16 cellular contexts compared by ENCODE assay signal in genomic region chr2:159292157-159292556, GRCh38. TPM values are rescaled to one million over a fixed set of nuclear protein-coding genes. Genes with fewer than 3 reads are reported as not detected.
DNase-seq lines count a peak whose midpoint lies in the region; ATAC-seq, FAIRE-seq and TF ChIP-seq lines count a peak whose summit lies in the region.
"Had no signal": no experiment of that assay in that cellular context is flagged by ENCODE, and none has a peak within 500 bp of the region (broad histone marks: within the 10 kb centered on the region; RNA-seq: fewer than 3 reads in every experiment).

No MANE protein-coding gene starts in this region.

- peak; percentile 89 for ATAC-seq in GM23338
- no peak for ATAC-seq in naive thymus-derived CD8-positive, alpha-beta T cell
- ATAC-seq in body of pancreas, result no peak
- ATAC-seq: HCT116, Panc1, SK-N-SH treated with all-trans-retinoic acid at 6 μM for 48 hours had no signal

- POLR2A ChIA-PET in endothelial cell of umbilical vein (lab: Charles Lee), result no interaction called here
- POLR2A ChIA-PET in naive thymus-derived CD8-positive, alpha-beta T cell (lab: Charles Lee), result no interaction called here

- no peak overlapping the region for H3K9ac ChIP-seq in Loucy (ENCODE audit: low read depth, low read length, poor library complexity, severe bottlenecking)
- no peak overlapping the region for H3K9ac ChIP-seq in endothelial cell of umbilical vein (replicated peaks; ENCODE audit: extremely low read depth, insufficient read depth, low read length)
- H3K9ac ChIP-seq in neuronal stem cell (ENCODE audit: low read depth, low read length, poor library complexity), result no peak overlapping the region

- no peak overlapping the region for H3K23ac ChIP-seq in neuronal stem cell (ENCODE audit: low read depth, low read length, poor library complexity)

- dilution Hi-C loops in endothelial cell of umbilical vein (cut with MboI; ENCODE audit: extremely low pct_ligation_motif_present, low sequenced_read_pairs), result no loop called here

- no peak overlapping the region for H2BK120ac ChIP-seq in neuronal stem cell (ENCODE audit: low read depth, low read length)

- H3K27me3 Mint-ChIP-seq in GM23338 (ENCODE audit: insufficient read depth, low read depth, poor library complexity), result peaks cover 4% of the 10 kb centered on the region
- H3K27me3 Mint-ChIP-seq in naive thymus-derived CD8-positive, alpha-beta T cell, result peaks cover 0 to 3% (median 0%) of the 10 kb centered on the region in 5 donors

- H3K36me3 Mint-ChIP-seq in GM23338 (ENCODE audit: low read depth), result no peaks in the 10 kb centered on the region
- H3K36me3 Mint-ChIP-seq in naive thymus-derived CD8-positive, alpha-beta T cell, result no peaks in the 10 kb centered on the region
- H3K36me3 Mint-ChIP-seq: CD4-positive, alpha-beta memory T cell had no signal

- no peak overlapping the region for H2BK5ac ChIP-seq in neuronal stem cell (ENCODE audit: low read length)

- H3K9me3 ChIP-seq in Loucy (ENCODE audit: insufficient read depth, low read depth, low read length), result no peaks in the 10 kb centered on the region
- H3K9me3 ChIP-seq in endothelial cell of umbilical vein (replicated peaks; ENCODE audit: control insufficient read depth, insufficient read depth, low read length), result no peaks in the 10 kb centered on the region
- H3K9me3 ChIP-seq in neuronal stem cell (replicated peaks in 1 of 2; ENCODE audit: control insufficient read depth in 2 of 2, insufficient read depth in 1 of 2, low read depth in 1 of 2, low read length in 2 of 2), result peaks cover 0 to 2% of the 10 kb centered on the region in 2 donors
- H3K9me3 ChIP-seq in body of pancreas, result no peaks in the 10 kb centered on the region
- H3K9me3 ChIP-seq: BE2C had no signal

- H3K36me3 ChIP-seq in GM23338 (ENCODE audit: insufficient read depth) (no peaks in the 10 kb centered on the region), Loucy (ENCODE audit: insufficient read depth, low read length) (no peaks in the 10 kb centered on the region), endothelial cell of umbilical vein (ENCODE audit: control insufficient read depth in 2 of 2, extremely low read depth in 1 of 2, insufficient read depth in 2 of 2, low read length in 2 of 2) (no peaks in the 10 kb centered on the region), neuronal stem cell (replicated peaks in 1 of 2; ENCODE audit: control insufficient read depth in 2 of 2, insufficient read depth in 2 of 2, low read length in 2 of 2) (no peaks in the 10 kb centered on the region), body of pancreas (replicated peaks in 1 of 2; ENCODE audit: insufficient read depth in 1 of 2, low read depth in 2 of 2) (no peaks in the 10 kb centered on the region)
- H3K36me3 ChIP-seq: BE2C had no signal

- CTCF ChIA-PET in endothelial cell of umbilical vein (lab: Charles Lee), result no interaction called here

- H4K20me1 ChIP-seq in GM23338 (replicated peaks; ENCODE audit: insufficient read depth), result no peaks in the 10 kb centered on the region
- H4K20me1 ChIP-seq in Loucy (ENCODE audit: insufficient read depth, low read length, poor library complexity, severe bottlenecking), result no peaks in the 10 kb centered on the region
- H4K20me1 ChIP-seq in endothelial cell of umbilical vein (replicated peaks; ENCODE audit: control insufficient read depth, extremely low read depth, insufficient read depth, low read length), result no peaks in the 10 kb centered on the region

- peak overlapping the region; percentile 17 for H3K18ac ChIP-seq in neuronal stem cell (ENCODE audit: low read length)

- TF ChIP-seq POLR2A in endothelial cell of umbilical vein (IDR thresholded peaks at IDR 0.05; ENCODE audit: low read depth, low read length) (no peak), body of pancreas (IDR thresholded peaks at IDR 0.05) (no peak)

- H3K4me3 ChIP-seq in GM23338 (no peak overlapping the region), Loucy (ENCODE audit: low read length, poor library complexity, severe bottlenecking) (no peak overlapping the region), endothelial cell of umbilical vein (replicated peaks in 1 of 3; ENCODE audit: insufficient read depth in 1 of 3, low read depth in 1 of 3, low read length in 3 of 3) (no peak overlapping the region), neuronal stem cell (ENCODE audit: low read length in 2 of 2) (no peak overlapping the region), body of pancreas (no peak overlapping the region)

- H3K27ac Mint-ChIP-seq in GM23338, result no peak overlapping the region
- H3K27ac Mint-ChIP-seq in naive thymus-derived CD8-positive, alpha-beta T cell, result no peak overlapping the region
- H3K27ac Mint-ChIP-seq: CD4-positive, alpha-beta memory T cell had no signal

- no peak overlapping the region for H4K91ac ChIP-seq in neuronal stem cell (ENCODE audit: low read depth, low read length, poor library complexity)

- no peak overlapping the region for H3K14ac ChIP-seq in neuronal stem cell (ENCODE audit: low read length)

- H3F3A ChIP-seq in GM23338 (replicated peaks; ENCODE audit: low read depth) (no peaks in the 10 kb centered on the region), Loucy (ENCODE audit: low read depth) (peaks cover 8% of the 10 kb centered on the region; the same call in 1 of the 2 replicates)

- no peaks in the 10 kb centered on the region for H3K9me1 ChIP-seq in endothelial cell of umbilical vein (replicated peaks; ENCODE audit: control insufficient read depth, extremely low read depth, insufficient read depth, low read length)

- H3K9me3 Mint-ChIP-seq in GM23338, result no peaks in the 10 kb centered on the region
- H3K9me3 Mint-ChIP-seq in naive thymus-derived CD8-positive, alpha-beta T cell, result no peaks in the 10 kb centered on the region
- H3K9me3 Mint-ChIP-seq: CD4-positive, alpha-beta memory T cell had no signal

- no peaks in the 10 kb centered on the region for H3K9me2 ChIP-seq in GM23338 (ENCODE audit: insufficient read depth)
- no peaks in the 10 kb centered on the region for H3K9me2 ChIP-seq in Loucy (replicated peaks; ENCODE audit: low read depth, low read length)

- intact Hi-C loops in endothelial cell of umbilical vein (cut with micrococcal nuclease), result no loop called here
- intact Hi-C loops in body of pancreas (cut with DNase I), result no loop called here

- H3K27ac ChIP-seq in GM23338 (ENCODE audit: low read depth) (no peak overlapping the region), endothelial cell of umbilical vein (ENCODE audit: insufficient read depth, low read depth, low read length) (no peak overlapping the region), neuronal stem cell (replicated peaks; ENCODE audit: low read length) (no peak overlapping the region), body of pancreas (no peak overlapping the region)

- H3K4me1 Mint-ChIP-seq in GM23338, result peaks cover 13% of the 10 kb centered on the region
- H3K4me1 Mint-ChIP-seq in naive thymus-derived CD8-positive, alpha-beta T cell, result peaks cover 4 to 12% (median 12%) of the 10 kb centered on the region in 4 donors

- H3K27me3 ChIP-seq in GM23338 (ENCODE audit: insufficient read depth) (no peaks in the 10 kb centered on the region), Loucy (ENCODE audit: insufficient read depth, low read length, poor library complexity, severe bottlenecking) (no peaks in the 10 kb centered on the region), endothelial cell of umbilical vein (ENCODE audit: control insufficient read depth in 2 of 2, insufficient read depth in 2 of 2, low read length in 2 of 2) (no peaks in the 10 kb centered on the region), neuronal stem cell (ENCODE audit: control insufficient read depth in 3 of 3, insufficient read depth in 3 of 3, low read depth in 1 of 3, low read length in 3 of 3) (no peaks in the 10 kb centered on the region), body of pancreas (no peaks in the 10 kb centered on the region)
- H3K27me3 ChIP-seq: BE2C had no signal

- H3K4ac ChIP-seq in neuronal stem cell (ENCODE audit: low read length), result no peak overlapping the region

- no TSS peak for BruUV-seq in endothelial cell of umbilical vein (replicated peaks; lab: Mats Ljungman, UMichigan)

- H2AK5ac ChIP-seq in neuronal stem cell (ENCODE audit: low read depth, low read length), result no peak overlapping the region

- WGBS in neuronal stem cell (ENCODE audit: extremely low coverage in 2 of 2, insufficient read length in 2 of 2, insufficient replicate concordance in 1 of 2), 2 donors, result no CpG with 5 or more reads among the region's 6 CpGs
- WGBS in body of pancreas, 2 donors, result 65 to 66% methylated on average over 6 of the region's 6 CpGs

- H2BK12ac ChIP-seq in neuronal stem cell (ENCODE audit: low read length), result no peak overlapping the region

- no peaks in the 10 kb centered on the region for H3K79me1 ChIP-seq in neuronal stem cell (ENCODE audit: low read depth, low read length)

- no peak overlapping the region for H2BK15ac ChIP-seq in neuronal stem cell (ENCODE audit: low read length)

- H3K4me1 ChIP-seq in GM23338 (ENCODE audit: insufficient read depth), result no peaks in the 10 kb centered on the region
- H3K4me1 ChIP-seq in Loucy (ENCODE audit: insufficient read depth, low read length, poor library complexity, severe bottlenecking), result peaks cover 30% of the 10 kb centered on the region
- H3K4me1 ChIP-seq in endothelial cell of umbilical vein (ENCODE audit: control insufficient read depth, extremely low read depth, insufficient read depth, low read length), result peaks cover 4% of the 10 kb centered on the region
- H3K4me1 ChIP-seq in neuronal stem cell (ENCODE audit: control insufficient read depth in 2 of 2, insufficient read depth in 1 of 2, low read depth in 1 of 2, low read length in 2 of 2), result peaks cover 3 to 4% of the 10 kb centered on the region in 2 donors
- peaks cover 5% of the 10 kb centered on the region for H3K4me1 ChIP-seq in body of pancreas

- no peak overlapping the region for H4K8ac ChIP-seq in neuronal stem cell (ENCODE audit: low read depth, low read length)

- TF ChIP-seq CTCF in GM23338 (conservative IDR thresholded peaks at IDR 0.05; ENCODE audit: low read depth in 2 of 2), result no peak
- TF ChIP-seq CTCF in Loucy (conservative IDR thresholded peaks at IDR 0.05; ENCODE audit: low read length), result no peak
- no peak for TF ChIP-seq CTCF in endothelial cell of umbilical vein (IDR thresholded peaks at IDR 0.05; ENCODE audit: extremely low read depth in 1 of 2, insufficient read depth in 1 of 2, low read depth in 1 of 2, low read length in 2 of 2)
- TF ChIP-seq CTCF in body of pancreas (IDR thresholded peaks at IDR 0.05), result no peak

- DNase-seq in GM23338 (ENCODE audit: low spot score) (peak; percentile 36), endothelial cell of umbilical vein (ENCODE audit: low read depth, low spot score) (no peak), neuronal stem cell (ENCODE audit: low spot score) (no peak), occipital lobe (lab: John Stamatoyannopoulos, UW) (no peak), body of pancreas (no peak)
- no peak for DNase-seq in naive thymus-derived CD8-positive, alpha-beta T cell
- DNase-seq: BE2C; CD4-positive, alpha-beta memory T cell; EL; NCI-H1048; NCI-H69; SHP77 had no signal

- no peak for FAIRE-seq in endothelial cell of umbilical vein (lab: Jason Lieb, UNC)

- no peak overlapping the region for H3K4me3 Mint-ChIP-seq in GM23338
- H3K4me3 Mint-ChIP-seq in naive thymus-derived CD8-positive, alpha-beta T cell, result no peak overlapping the region
- H3K4me3 Mint-ChIP-seq: CD4-positive, alpha-beta memory T cell had no signal

- H2AFZ ChIP-seq in GM23338, result no peak overlapping the region
- peak overlapping the region; percentile 47 for H2AFZ ChIP-seq in Loucy (ENCODE audit: low read length)
- H2AFZ ChIP-seq in endothelial cell of umbilical vein (ENCODE audit: low read depth, low read length), result peak overlapping the region; percentile 23
- H2AFZ ChIP-seq in neuronal stem cell (ENCODE audit: low read length), result peak overlapping the region; percentile 80

- H3K79me2 ChIP-seq in GM23338 (replicated peaks; ENCODE audit: insufficient read depth) (no peaks in the 10 kb centered on the region), Loucy (ENCODE audit: insufficient read depth, low read length) (no peaks in the 10 kb centered on the region), endothelial cell of umbilical vein (ENCODE audit: control insufficient read depth, insufficient read depth, low read length) (no peaks in the 10 kb centered on the region)

- H3K4me2 ChIP-seq in GM23338, result no peak overlapping the region
- no peak overlapping the region for H3K4me2 ChIP-seq in Loucy (ENCODE audit: low read depth, low read length, poor library complexity, severe bottlenecking)
- no peak overlapping the region for H3K4me2 ChIP-seq in endothelial cell of umbilical vein (ENCODE audit: insufficient read depth, low read length)
- no peak overlapping the region for H3K4me2 ChIP-seq in neuronal stem cell (ENCODE audit: insufficient read depth, low read length, poor library complexity, severe bottlenecking)

RNA-seq across cellular contexts. Expression of gene WDSUB1, which starts 5.7 kb away (rescaled TPM):
- 6.3 and 9.9 TPM in 2 replicates for total RNA-seq in GM23338 (2014; rRNA removed; shearing (Covaris generic))
- polyA plus RNA-seq in GM23338 (2016; fragmentation: Nextera tagmentation; extraction: Ambion mirVana) (12.2 and 14.9 TPM in 2 replicates), endothelial cell of umbilical vein (3.1 and 4.0 TPM in 2 replicates)
- total RNA-seq in endothelial cell of umbilical vein (4.8 and 7.3 TPM in 2 replicates), occipital lobe (30.9 TPM), body of pancreas (1 to 10 TPM; 2.6 to 5.9 TPM)
- 2.9 and 4.6 TPM in 2 replicates for polyA plus RNA-seq in endothelial cell of umbilical vein (2011; cell fraction: cytosol; rRNA removed)
- polyA plus RNA-seq in endothelial cell of umbilical vein (2011; cell fraction: nucleus; rRNA removed), result 6.4 and 7.5 TPM in 2 replicates
- polyA plus RNA-seq in endothelial cell of umbilical vein (2012), result 5.4 and 6.8 TPM in 2 replicates
- 10.1 and 11.7 TPM in 2 replicates for polyA minus RNA-seq in endothelial cell of umbilical vein
- 1.5 TPM for polyA minus RNA-seq in endothelial cell of umbilical vein (2011; cell fraction: cytosol; rRNA and poly(A)+ RNA removed)
- 12.0 and 14.6 TPM in 2 replicates for polyA minus RNA-seq in endothelial cell of umbilical vein (2011; cell fraction: nucleus; rRNA and poly(A)+ RNA removed)
- polyA plus RNA-seq in neuronal stem cell (2013, experiment 1 of 2), result 8.6 TPM
- 8.5 TPM for polyA plus RNA-seq in neuronal stem cell (2013, experiment 2 of 2)
- total RNA-seq in naive thymus-derived CD8-positive, alpha-beta T cell, result 1 to 10 TPM; 7.6 to 8.8 TPM
- polyA plus RNA-seq in naive thymus-derived CD8-positive, alpha-beta T cell, result 1 to 10 TPM; 7.5 to 9.0 (median 8.5) TPM
